Comparison of ENCODE assay signal across 31 cellular contexts in genomic region chr18:53385889-53386288, GRCh38.
"Had no signal": no experiment of that assay in that cellular context is flagged by ENCODE, and none has a peak within 500 bp of the region (broad histone marks: within the 10 kb centered on the region; RNA-seq: fewer than 3 reads in every experiment).

No MANE protein-coding gene starts in this region.

- H3K9me3 Mint-ChIP-seq: activated naive CD4-positive, alpha-beta T cell treated with anti-CD3 and anti-CD28 coated beads, Interleukin-2, amount 50 U/mL, for 24 hours; activated naive CD8-positive, alpha-beta T cell treated with anti-CD3 and anti-CD28 coated beads for 36 hours; activated naive CD8-positive, alpha-beta T cell treated with anti-CD3 and anti-CD28 coated beads, Interleukin-2, amount 50 U/mL, for 24 hours had no signal

- H3K36me3 ChIP-seq: adrenal gland, ascending aorta, breast epithelium, cardiac muscle cell, colonic mucosa had no signal

- H3K27me3 Mint-ChIP-seq: activated CD4-positive, alpha-beta memory T cell treated with anti-CD3 and anti-CD28 coated beads for 36 hours; activated CD4-positive, alpha-beta T cell treated with anti-CD3 and anti-CD28 coated beads for 36 hours; activated CD4-positive, alpha-beta T cell treated with anti-CD3 and anti-CD28 coated beads, Interleukin-2, amount 10 ng/mL, durations not matched to agents 24 days and 14 days; activated CD8-positive, alpha-beta memory T cell treated with anti-CD3 and anti-CD28 coated beads, Interleukin-2, amount 10 ng/mL, durations not matched to agents 7 days and 5 days; activated naive CD4-positive, alpha-beta T cell treated with anti-CD3 and anti-CD28 coated beads, Interleukin-2, amount 50 U/mL, for 24 hours; activated naive CD8-positive, alpha-beta T cell treated with anti-CD3 and anti-CD28 coated beads for 36 hours; activated naive CD8-positive, alpha-beta T cell treated with anti-CD3 and anti-CD28 coated beads, Interleukin-2, amount 50 U/mL, for 24 hours; brain had no signal

- H3K4me3 ChIP-seq: adrenal gland, ascending aorta, breast epithelium, cardiac muscle cell, colonic mucosa had no signal

- H3K27ac Mint-ChIP-seq: activated CD4-positive, alpha-beta memory T cell treated with anti-CD3 and anti-CD28 coated beads for 36 hours; activated CD4-positive, alpha-beta T cell treated with anti-CD3 and anti-CD28 coated beads for 36 hours; activated CD4-positive, alpha-beta T cell treated with anti-CD3 and anti-CD28 coated beads, Interleukin-2, amount 10 ng/mL, durations not matched to agents 24 days and 14 days; activated CD8-positive, alpha-beta memory T cell treated with anti-CD3 and anti-CD28 coated beads, Interleukin-2, amount 10 ng/mL, durations not matched to agents 7 days and 5 days; activated CD8-positive, alpha-beta T cell treated with anti-CD3 and anti-CD28 coated beads, Interleukin-2, amount 10 ng/mL, durations not matched to agents 7 days and 5 days; activated naive CD4-positive, alpha-beta T cell treated with anti-CD3 and anti-CD28 coated beads for 36 hours; activated naive CD4-positive, alpha-beta T cell treated with anti-CD3 and anti-CD28 coated beads, Interleukin-2, amount 50 U/mL, for 24 hours; activated naive CD8-positive, alpha-beta T cell treated with anti-CD3 and anti-CD28 coated beads for 36 hours; activated naive CD8-positive, alpha-beta T cell treated with anti-CD3 and anti-CD28 coated beads, Interleukin-2, amount 50 U/mL, for 24 hours; activated T-helper 1 cell treated with anti-CD3 and anti-CD28 coated beads, Interleukin-12 subunit alpha, Interleukin-12 subunit beta, Interleukin-2, Interleukin-4 antibody, amounts not matched to agents 30 ng/mL and 10 ng/mL and 1 ng/mL, durations not matched to agents 14 hours and 24 hours and 36 hours; activated T-helper 2 cell treated with anti-CD3 and anti-CD28 coated beads, Interferon-gamma antibody, Interleukin-2, Interleukin-4, amounts not matched to agents 10 μg/mL and 5 μg/mL and 100 μg/mL, durations not matched to agents 14 hours and 24 hours and 36 hours; brain; endodermal cell had no signal

- H3K36me3 Mint-ChIP-seq: activated CD4-positive, alpha-beta memory T cell treated with anti-CD3 and anti-CD28 coated beads for 36 hours; activated CD8-positive, alpha-beta memory T cell treated with anti-CD3 and anti-CD28 coated beads, Interleukin-2, amount 10 ng/mL, durations not matched to agents 7 days and 5 days; activated naive CD4-positive, alpha-beta T cell treated with anti-CD3 and anti-CD28 coated beads, Interleukin-2, amount 50 U/mL, for 24 hours; activated naive CD8-positive, alpha-beta T cell treated with anti-CD3 and anti-CD28 coated beads for 36 hours had no signal

- H3K4me1 Mint-ChIP-seq: activated CD4-positive, alpha-beta T cell treated with anti-CD3 and anti-CD28 coated beads for 36 hours; activated CD4-positive, alpha-beta T cell treated with anti-CD3 and anti-CD28 coated beads, Interleukin-2, amount 10 ng/mL, durations not matched to agents 24 days and 14 days; activated CD8-positive, alpha-beta memory T cell treated with anti-CD3 and anti-CD28 coated beads, Interleukin-2, amount 10 ng/mL, durations not matched to agents 7 days and 5 days; activated naive CD4-positive, alpha-beta T cell treated with anti-CD3 and anti-CD28 coated beads, Interleukin-2, amount 50 U/mL, for 24 hours; activated naive CD8-positive, alpha-beta T cell treated with anti-CD3 and anti-CD28 coated beads for 36 hours; activated naive CD8-positive, alpha-beta T cell treated with anti-CD3 and anti-CD28 coated beads, Interleukin-2, amount 50 U/mL, for 24 hours; endodermal cell had no signal

- H3K4me3 Mint-ChIP-seq: activated CD4-positive, alpha-beta memory T cell treated with anti-CD3 and anti-CD28 coated beads for 36 hours; activated CD4-positive, alpha-beta T cell treated with anti-CD3 and anti-CD28 coated beads for 36 hours; activated CD4-positive, alpha-beta T cell treated with anti-CD3 and anti-CD28 coated beads, Interleukin-2, amount 10 ng/mL, durations not matched to agents 24 days and 14 days; activated CD8-positive, alpha-beta memory T cell treated with anti-CD3 and anti-CD28 coated beads, Interleukin-2, amount 10 ng/mL, durations not matched to agents 7 days and 5 days; activated CD8-positive, alpha-beta T cell treated with anti-CD3 and anti-CD28 coated beads, Interleukin-2, amount 10 ng/mL, durations not matched to agents 7 days and 5 days; activated naive CD4-positive, alpha-beta T cell treated with anti-CD3 and anti-CD28 coated beads for 36 hours; activated naive CD4-positive, alpha-beta T cell treated with anti-CD3 and anti-CD28 coated beads, Interleukin-2, amount 50 U/mL, for 24 hours; activated naive CD8-positive, alpha-beta T cell treated with anti-CD3 and anti-CD28 coated beads for 36 hours; activated naive CD8-positive, alpha-beta T cell treated with anti-CD3 and anti-CD28 coated beads, Interleukin-2, amount 50 U/mL, for 24 hours; activated T-helper 1 cell treated with anti-CD3 and anti-CD28 coated beads, Interleukin-12 subunit alpha, Interleukin-12 subunit beta, Interleukin-2, Interleukin-4 antibody, amounts not matched to agents 30 ng/mL and 10 ng/mL and 1 ng/mL, durations not matched to agents 14 hours and 24 hours and 36 hours; brain; endodermal cell had no signal

- DNase-seq: activated CD4-positive, alpha-beta memory T cell treated with anti-CD3 and anti-CD28 coated beads for 36 hours; activated CD4-positive, alpha-beta T cell treated with anti-CD3 and anti-CD28 coated beads for 36 hours; activated CD4-positive, alpha-beta T cell treated with anti-CD3 and anti-CD28 coated beads, Interleukin-2, amount 10 ng/mL, durations not matched to agents 24 days and 14 days; activated CD4-positive, CD25-positive, alpha-beta regulatory T cell; activated CD4-positive, CD25-positive, alpha-beta regulatory T cell treated with anti-CD3 and anti-CD28 coated beads, Interleukin-2, amount 50 U/mL, for 72 hours; activated CD8-positive, alpha-beta memory T cell treated with anti-CD3 and anti-CD28 coated beads, Interleukin-2, amount 10 ng/mL, durations not matched to agents 7 days and 5 days; activated CD8-positive, alpha-beta memory T cell treated with anti-CD3 and anti-CD28 coated beads, Interleukin-2, amount 50 U/mL, for 4 hours; activated CD8-positive, alpha-beta T cell treated with anti-CD3 and anti-CD28 coated beads, Interleukin-2, amount 10 ng/mL, durations not matched to agents 7 days and 5 days; activated effector memory CD4-positive, alpha-beta T cell treated with anti-CD3 and anti-CD28 coated beads, Interleukin-2, amount 50 U/mL, for 16 hours; activated naive CD4-positive, alpha-beta T cell treated with anti-CD3 and anti-CD28 coated beads for 36 hours; activated naive CD8-positive, alpha-beta T cell treated with anti-CD3 and anti-CD28 coated beads for 36 hours; activated naive CD8-positive, alpha-beta T cell treated with anti-CD3 and anti-CD28 coated beads, Interleukin-2, amount 50 U/mL, for 24 hours; activated T-cell treated with anti-CD3 and anti-CD28 coated beads, Interleukin-2, amount 50 U/mL, for 1 hour; activated T-cell treated with anti-CD3 and anti-CD28 coated beads, Interleukin-2, amount 50 U/mL, for 48 hours; adrenal gland; amygdala; central memory CD4-positive, alpha-beta T cell; cerebellar nuclear complex; colonic mucosa; effector CD8-positive, alpha-beta T cell; endodermal cell; foreskin fibroblast; head of caudate nucleus; T-helper 2 cell had no signal

- H3K27me3 ChIP-seq: adrenal gland, ascending aorta, breast epithelium, cardiac muscle cell, colonic mucosa had no signal

- H3K27ac ChIP-seq: adrenal gland, ascending aorta, breast epithelium, cardiac muscle cell, colonic mucosa had no signal

- H3K9me3 ChIP-seq: adrenal gland, ascending aorta, breast epithelium, colonic mucosa had no signal

- H3K4me1 ChIP-seq: adrenal gland, ascending aorta, breast epithelium, colonic mucosa had no signal
